ENCODE assay signal across 19 cellular contexts in the genomic region with DNA sequence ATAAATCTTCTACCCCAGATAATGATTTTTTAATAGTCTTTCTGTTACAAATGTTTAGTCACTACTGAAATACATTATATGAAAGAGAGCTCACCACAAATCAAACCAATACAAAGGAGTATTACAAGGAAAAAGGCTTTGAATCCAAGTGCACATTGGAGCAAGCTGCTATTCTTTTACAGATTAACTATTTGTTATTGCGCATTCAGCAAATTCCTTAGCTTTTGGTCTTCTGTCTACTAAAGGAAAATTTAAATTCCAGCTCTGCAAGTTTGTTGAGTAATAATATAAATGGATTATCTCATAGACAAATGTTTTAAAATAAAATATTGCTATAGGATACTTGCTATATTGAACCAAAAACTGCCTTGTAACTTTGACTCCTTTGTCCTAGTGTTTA. TPM values are rescaled to one million over a fixed set of nuclear protein-coding genes. Genes with fewer than 3 reads are reported as not detected.
"Had no signal": no experiment of that assay in that cellular context is flagged by ENCODE, and none has a peak within 500 bp of the region (broad histone marks: within the 10 kb centered on the region; RNA-seq: fewer than 3 reads in every experiment).

No MANE protein-coding gene starts in this region.

- H3K4me3 Mint-ChIP-seq: activated naive CD8-positive, alpha-beta T cell; dendritic cell treated with granulocyte-macrophage colony-stimulating factor and Interleukin-4, amounts not matched to agents 40 ng/mL and 50 ng/mL, for 4 days had no signal

- H3K36me3 ChIP-seq: neutrophil, tibial nerve, uterus had no signal

- H3K36me3 Mint-ChIP-seq: activated naive CD8-positive, alpha-beta T cell had no signal

- H3K9me3 Mint-ChIP-seq: dendritic cell treated with granulocyte-macrophage colony-stimulating factor and Interleukin-4, amounts not matched to agents 40 ng/mL and 50 ng/mL, for 4 days had no signal

- H3K4me1 ChIP-seq: foreskin keratinocyte, tibial nerve had no signal

- H3K4me3 ChIP-seq: skin epidermis, tibial nerve, uterus had no signal

- H3K27ac Mint-ChIP-seq: activated naive CD8-positive, alpha-beta T cell; dendritic cell treated with granulocyte-macrophage colony-stimulating factor and Interleukin-4, amounts not matched to agents 40 ng/mL and 50 ng/mL, for 4 days had no signal

- H3K27ac ChIP-seq: foreskin keratinocyte, neutrophil, skin epidermis, tibial nerve, uterus, VCaP had no signal

- H3K27me3 ChIP-seq: foreskin keratinocyte, neutrophil, tibial nerve, uterus had no signal

- H3K9me3 ChIP-seq: neutrophil, tibial nerve, uterus had no signal

- ATAC-seq: foreskin keratinocyte; left lobe of liver; stimulated activated naive CD8-positive, alpha-beta T cell treated with anti-CD3 and anti-CD28 coated beads, Interleukin-15, Interleukin-2, amounts not matched to agents 100 U/mL and 50 U/mL, for 24 hours had no signal

- DNase-seq: activated CD4-positive, alpha-beta T cell treated with anti-CD3 and anti-CD28 coated beads, Interleukin-2, amount 50 U/mL, for 48 hours; activated gamma-delta T cell treated with Interleukin-2 at 50 U/mL for 16 hours; amniotic stem cell; effector memory CD4-positive, alpha-beta T cell; foreskin keratinocyte; hypothalamus; midbrain; retina; stimulated activated naive CD8-positive, alpha-beta T cell treated with anti-CD3 and anti-CD28 coated beads, Interleukin-15, Interleukin-2, amounts not matched to agents 100 U/mL and 50 U/mL, for 24 hours; SW 1271; T-helper 2 cell; uterus had no signal

RNA-seq across cellular contexts. Expression of a gene that starts 41.3 kb away (rescaled TPM):
- total RNA-seq: foreskin keratinocyte had no signal
